In genomic region chr4:3384391-3384770, GRCh38 we compare ENCODE assay signal across 19 cellular contexts. TPM values are rescaled to one million over a fixed set of nuclear protein-coding genes. Genes with fewer than 3 reads are reported as not detected.
DNase-seq lines count a peak whose midpoint lies in the region; ATAC-seq and TF ChIP-seq lines count a peak whose summit lies in the region.
"Had no signal": no experiment of that assay in that cellular context is flagged by ENCODE, and none has a peak within 500 bp of the region (broad histone marks: within the 10 kb centered on the region; RNA-seq: fewer than 3 reads in every experiment).

No MANE protein-coding gene starts in this region.

- H3K79me2 ChIP-seq in hepatocyte: no peaks in the 10 kb centered on the region

- no peak for TF ChIP-seq CTCF in breast epithelium (IDR thresholded peaks at IDR 0.05)
- no peak for TF ChIP-seq CTCF in hepatocyte (IDR thresholded peaks at IDR 0.05; ENCODE audit: poor library complexity)

- peaks cover 33% of the 10 kb centered on the region for H3K36me3 ChIP-seq in BLaER1
- H3K36me3 ChIP-seq in breast epithelium: no peaks in the 10 kb centered on the region
- no peaks in the 10 kb centered on the region for H3K36me3 ChIP-seq in hepatocyte (replicated peaks; ENCODE audit: insufficient read depth, low read depth)
- H3K36me3 ChIP-seq in rectal smooth muscle tissue (ENCODE audit: control insufficient read depth, insufficient read depth, low read length): no peaks in the 10 kb centered on the region

- intact Hi-C loops in breast epithelium (cut with DNase I; ENCODE audit: low total_unique reads): no loop called here

- peaks cover 0 to 3% of the 10 kb centered on the region in 2 donors for H3K9me3 Mint-ChIP-seq in effector memory CD8-positive, alpha-beta T cell

- no peak overlapping the region for H2AFZ ChIP-seq in hepatocyte

- H3K4me2 ChIP-seq in BLaER1 (peak overlapping the region; percentile 95), hepatocyte (peak overlapping the region; percentile 33)

- no peak overlapping the region for H3K4me3 Mint-ChIP-seq in effector memory CD8-positive, alpha-beta T cell
- H3K4me3 Mint-ChIP-seq: CD8-positive, alpha-beta memory T cell; natural killer cell treated with Interleukin-12 subunit alpha and Interleukin-12 subunit beta and Interleukin-15 and Interleukin-18, amount 100 ng/mL, for 72 hours had no signal

- H3K9ac ChIP-seq in BLaER1 (peak overlapping the region; percentile 4; the same call in 1 of the 2 replicates), rectal smooth muscle tissue (ENCODE audit: low read length) (no peak overlapping the region)

- ATAC-seq in GM18861 (IDR thresholded peaks at IDR 0.05; ENCODE audit: unreplicated experiment): no peak
- ATAC-seq in effector memory CD8-positive, alpha-beta T cell (replicated peaks): no peak
- ATAC-seq: left ventricle myocardium superior had no signal

- H3K27me3 Mint-ChIP-seq in effector memory CD8-positive, alpha-beta T cell: peaks cover 0 to 26% of the 10 kb centered on the region in 2 donors

- 91% methylated on average over 7 of the region's 7 CpGs for WGBS in hepatocyte (ENCODE audit: low lambda C conversion rate, missing lambda C conversion rate)

- no peaks in the 10 kb centered on the region for H3K36me3 Mint-ChIP-seq in effector memory CD8-positive, alpha-beta T cell (ENCODE audit: insufficient read depth)

- H3K9me3 ChIP-seq in BLaER1 (peaks cover 17% of the 10 kb centered on the region), breast epithelium (peaks cover 0 to 9% of the 10 kb centered on the region in 2 donors), hepatocyte (ENCODE audit: low read depth) (no peaks in the 10 kb centered on the region)

- H3K27ac Mint-ChIP-seq in effector memory CD8-positive, alpha-beta T cell: no peak overlapping the region
- H3K27ac Mint-ChIP-seq: CD8-positive, alpha-beta memory T cell had no signal

- no peak for DNase-seq in breast epithelium (ENCODE audit: low spot score in 2 of 2)
- no peak for DNase-seq in hepatocyte (ENCODE audit: low spot score)
- no peak for DNase-seq in activated CD4-positive, alpha-beta T cell treated with anti-CD3 and anti-CD28 coated beads for 1 hour
- no peak for DNase-seq in NCI-H226
- no peak for DNase-seq in effector memory CD8-positive, alpha-beta T cell
- DNase-seq: CD8-positive, alpha-beta memory T cell; dermis blood vessel endothelial cell; EL; GOT3; left ventricle myocardium superior; NCI-H187 treated with DMSO at 0.1 percent for 48 hours; NCI-H510A; retina; stimulated activated CD4-positive, alpha-beta T cell treated with anti-CD3 and anti-CD28 coated beads, Interleukin-2, amount 100 ng/mL, for 24 hours had no signal

- no peaks in the 10 kb centered on the region for H3K9me2 ChIP-seq in hepatocyte (replicated peaks; ENCODE audit: insufficient read depth)

- H3K27me3 ChIP-seq in BLaER1 (no peaks in the 10 kb centered on the region), breast epithelium (no peaks in the 10 kb centered on the region), hepatocyte (no peaks in the 10 kb centered on the region), rectal smooth muscle tissue (ENCODE audit: control insufficient read depth, insufficient read depth, low read length) (no peaks in the 10 kb centered on the region)

- peaks cover 4 to 5% of the 10 kb centered on the region in 2 donors for H3K4me1 Mint-ChIP-seq in effector memory CD8-positive, alpha-beta T cell (ENCODE audit: low read depth in 2 of 2)

- H3K27ac ChIP-seq in BLaER1 (peak overlapping the region; percentile 70; the same call in 1 of the 2 replicates), breast epithelium (peak overlapping the region; percentile 81 to 90), hepatocyte (no peak overlapping the region), rectal smooth muscle tissue (ENCODE audit: low read depth, low read length) (no peak overlapping the region)

- H3K4me1 ChIP-seq in BLaER1 (peaks cover 53% of the 10 kb centered on the region), breast epithelium (peaks cover 7 to 9% of the 10 kb centered on the region in 2 donors), hepatocyte (ENCODE audit: insufficient read depth) (peaks cover 24% of the 10 kb centered on the region), rectal smooth muscle tissue (ENCODE audit: control insufficient read depth, insufficient read depth, low read length) (peaks cover 3% of the 10 kb centered on the region)

- H3K4me3 ChIP-seq in BLaER1: no peak overlapping the region
- peak overlapping the region; percentile 26 to 58 (median 39) for H3K4me3 ChIP-seq in breast epithelium
- H3K4me3 ChIP-seq in hepatocyte: no peak overlapping the region
- H3K4me3 ChIP-seq in rectal smooth muscle tissue (ENCODE audit: low read length): peak overlapping the region; percentile 24

- H4K20me1 ChIP-seq in BLaER1: peaks cover 69% of the 10 kb centered on the region
- no peaks in the 10 kb centered on the region for H4K20me1 ChIP-seq in hepatocyte (ENCODE audit: insufficient read depth, poor library complexity, severe bottlenecking)

- no peak for TF ChIP-seq POLR2A in breast epithelium (IDR thresholded peaks at IDR 0.05)

RNA-seq across cellular contexts. Expression of gene HGFAC, which starts 57.4 kb away (rescaled TPM):
- 1 to 10 TPM in 1 of 3 donors, under 1 TPM in 1, not detected in 1; 0.59 to 1.3 TPM for total RNA-seq in breast epithelium
- 0.32 and 0.87 TPM in 2 replicates for total RNA-seq in hepatocyte
- 1.7 and 1.8 TPM in 2 replicates for polyA plus RNA-seq in hepatocyte
- total RNA-seq: CD8-positive, alpha-beta memory T cell; M059J; natural killer cell treated with Interleukin-12 subunit alpha and Interleukin-12 subunit beta and Interleukin-15 and Interleukin-18, amount 100 ng/mL, for 72 hours had no signal
- polyA plus RNA-seq: CD8-positive, alpha-beta memory T cell had no signal

Comparison
In these comparisons a context has a peak if more than half of its experiments do, and no peak if none do; other contexts are left out.
1. H3K27ac ChIP-seq: peak in BLaER1 (single experiment) and breast epithelium (2 of 2); none in hepatocyte (single experiment) and rectal smooth muscle tissue (single experiment).
2. H3K4me3 ChIP-seq: peak in breast epithelium (3 of 3) and rectal smooth muscle tissue (single experiment); none in BLaER1 (single experiment) and hepatocyte (single experiment).